Comparison of ENCODE assay signal across 8 cellular contexts in genomic region chr7:7641129-7641663, GRCh38. TPM values are rescaled to one million over a fixed set of nuclear protein-coding genes. Genes with fewer than 3 reads are reported as not detected.
DNase-seq lines count a peak whose midpoint lies in the region; ATAC-seq, FAIRE-seq and TF ChIP-seq lines count a peak whose summit lies in the region.

No MANE protein-coding gene starts in this region.

- H3K4me1 Mint-ChIP-seq in WTC11 (peaks cover 32% of the 10 kb centered on the region), progenitor cell of endocrine pancreas (ENCODE audit: low read depth) (peaks cover 23% of the 10 kb centered on the region)

- H3K36me3 ChIP-seq in BJ (ENCODE audit: control insufficient read depth, insufficient read depth, low read length), result no peaks in the 10 kb centered on the region

- no peaks in the 10 kb centered on the region for H3K27me3 ChIP-seq in BJ (ENCODE audit: control insufficient read depth, insufficient read depth, low read length)

- H3K27me3 Mint-ChIP-seq in WTC11 (ENCODE audit: low read depth) (no peaks in the 10 kb centered on the region), progenitor cell of endocrine pancreas (no peaks in the 10 kb centered on the region)

- peaks cover 14% of the 10 kb centered on the region for H3K36me3 Mint-ChIP-seq in WTC11
- peaks cover 28% of the 10 kb centered on the region for H3K36me3 Mint-ChIP-seq in progenitor cell of endocrine pancreas (ENCODE audit: insufficient read depth)

- H3K4me3 Mint-ChIP-seq in WTC11, result peak overlapping the region; percentile 98
- H3K4me3 Mint-ChIP-seq in progenitor cell of endocrine pancreas (ENCODE audit: low read depth), result peak overlapping the region; percentile 99

- TF ChIP-seq CTCF in BJ (IDR thresholded peaks at IDR 0.05; ENCODE audit: insufficient read depth, low read depth, low read length) (no peak), WTC11 (IDR thresholded peaks at IDR 0.05) (no peak), progenitor cell of endocrine pancreas (IDR thresholded peaks at IDR 0.05; ENCODE audit: unreplicated experiment) (no peak)

- ATAC-seq in GM18867 (IDR thresholded peaks at IDR 0.05; ENCODE audit: unreplicated experiment), result peak; percentile 12
- peak; percentile 3 for ATAC-seq in HG03108 (IDR thresholded peaks at IDR 0.05; ENCODE audit: unreplicated experiment)
- ATAC-seq in WTC11, result peak; percentile 4

- FAIRE-seq in urothelium cell line (lab: Jason Lieb, UNC), result no peak

- DNase-seq in BJ (ENCODE audit: low read depth), result no peak
- DNase-seq in WTC11 (ENCODE audit: low spot score), result peak; percentile 25
- DNase-seq in glomerular endothelial cell (ENCODE audit: extremely low read depth, low read depth, low spot score), result peak; percentile 7
- no peak for DNase-seq in progenitor cell of endocrine pancreas (ENCODE audit: low spot score, unreplicated experiment)
- no peak for DNase-seq in urothelium cell line (ENCODE audit: low spot score)
- DNase-seq in T-helper 9 cell, result no peak

- H3K9me3 Mint-ChIP-seq in WTC11 (peaks cover 8% of the 10 kb centered on the region; the same call in 1 of the 2 replicates), progenitor cell of endocrine pancreas (ENCODE audit: low read depth) (peaks cover 12% of the 10 kb centered on the region)

- peak overlapping the region; percentile 80 for H3K4me3 ChIP-seq in BJ (ENCODE audit: low read depth, low read length)

- CTCF ChIA-PET in BJ (lab: Yijun Ruan, JAX) (interaction anchor here (0.6 to 0.8 kb wide), 2 partner anchors 121 to 215 kb away, joined by 3 read pairs; no protein-coding TSS in a partner anchor), WTC11 (lab: Charles Lee) (interaction anchor here (0.9 to 1.8 kb wide), 8 partner anchors 11 to 655 kb away, joined by 3 to 7 read pairs (median 4); no protein-coding TSS in a partner anchor)

- H3K27ac Mint-ChIP-seq in WTC11 (peak overlapping the region; percentile 99), progenitor cell of endocrine pancreas (peak overlapping the region; percentile 99)

- POLR2A ChIA-PET in BJ (lab: Charles Lee), result no interaction called here
- POLR2A ChIA-PET in WTC11 (lab: Charles Lee), result interaction anchor here (0.6 to 1.0 kb wide), 3 partner anchors 9 to 546 kb away, joined by 3 to 8 read pairs (median 3); no protein-coding TSS in a partner anchor

TF ChIP-seq in WTC11, 78 proteins besides CTCF, POLR2A, EP300 and RAD21:
- TF ChIP-seq USF1 (CRISPR knock-in tag; IDR thresholded peaks at IDR 0.05), result no peak
- TF ChIP-seq ZBTB21 (CRISPR knock-in tag; IDR thresholded peaks at IDR 0.05; ENCODE audit: borderline replicate concordance), result 0 out of 2 replicates have a peak, but pooled peaks have one; percentile 11

RNA-seq across cellular contexts. Expression of gene UMAD1, which starts 0.6 kb away (rescaled TPM):
- polyA plus RNA-seq in BJ (2011; rRNA removed), result 10.1 and 17.7 TPM in 2 replicates
- 5.8 and 6.5 TPM in 2 replicates for polyA minus RNA-seq in BJ (2011; rRNA and poly(A)+ RNA removed)
- total RNA-seq in WTC11 (2021), result 9.3 to 13.0 TPM (median 11.0 TPM) in 3 replicates
- 5.4 and 9.9 TPM in 2 replicates for total RNA-seq in glomerular endothelial cell
- 12.1 and 12.8 TPM in 2 replicates for total RNA-seq in progenitor cell of endocrine pancreas

Comparison
In these comparisons a context has a peak if more than half of its experiments do, and no peak if none do; other contexts are left out.
1. DNase-seq: peak in WTC11 (single experiment) and glomerular endothelial cell (single experiment); none in BJ (single experiment), progenitor cell of endocrine pancreas (single experiment), urothelium cell line (single experiment) and T-helper 9 cell (single experiment).
2. Peak in every context shown above with its lines, with median percentiles within 50 percentile points of each other: ATAC-seq.